8 cellular contexts compared by ENCODE assay signal in genomic region chr20:17281478-17281877, GRCh38. TPM values are rescaled to one million over a fixed set of nuclear protein-coding genes. Genes with fewer than 3 reads are reported as not detected.
A peak's percentile ranks its signal among the peaks of the same experiment; 100 is the strongest.
DNase-seq lines count a peak whose midpoint lies in the region; ATAC-seq and TF ChIP-seq lines count a peak whose summit lies in the region.
"Had no signal": no experiment of that assay in that cellular context is flagged by ENCODE, and none has a peak within 500 bp of the region (broad histone marks: within the 10 kb centered on the region; RNA-seq: fewer than 3 reads in every experiment).

No MANE protein-coding gene starts in this region.

- H3K9me3 ChIP-seq in DOHH2 (ENCODE audit: control insufficient read depth, insufficient read depth, low read length) (no peaks in the 10 kb centered on the region), HCT116 (ENCODE audit: control insufficient read depth in 1 of 2, insufficient read depth in 1 of 2, low read depth in 1 of 2, low read length in 2 of 2) (no peaks in the 10 kb centered on the region), SU-DHL-6 (ENCODE audit: insufficient read depth, low read length) (no peaks in the 10 kb centered on the region), left lung (peaks cover 0 to 5% of the 10 kb centered on the region in 2 donors), ascending aorta (no peaks in the 10 kb centered on the region)

- RAD21 ChIA-PET in HCT116 (lab: Charles Lee; ENCODE audit: low non-redundant PET in 1 of 2, low total read pairs in 2 of 2, uncharacterized antibody in 2 of 2, unreplicated experiment in 2 of 2) = no interaction called here

- H3K4me1 ChIP-seq in DOHH2 (ENCODE audit: control insufficient read depth, low read length) (no peaks in the 10 kb centered on the region), HCT116 (ENCODE audit: control insufficient read depth in 1 of 2, insufficient read depth in 2 of 2, low read length in 2 of 2) (no peaks in the 10 kb centered on the region), left lung (no peaks in the 10 kb centered on the region), ascending aorta (no peaks in the 10 kb centered on the region)

- ATAC-seq in HCT116 (0 out of 2 replicates have a peak, but pooled peaks have one; percentile 57), left lung (peak; percentile 63), GM21529 (IDR thresholded peaks at IDR 0.05; ENCODE audit: unreplicated experiment) (no peak)

- H3K4me2 ChIP-seq in DOHH2 (ENCODE audit: low read length) (no peak overlapping the region), HCT116 (ENCODE audit: low read length) (no peak overlapping the region), SU-DHL-6 (ENCODE audit: low read depth, low read length, poor library complexity, severe bottlenecking) (no peak overlapping the region)

- no peaks in the 10 kb centered on the region for H3K27me3 ChIP-seq in DOHH2 (ENCODE audit: control insufficient read depth, low read length)
- H3K27me3 ChIP-seq in HCT116 (ENCODE audit: insufficient read depth, low read length) = peaks cover 22% of the 10 kb centered on the region
- H3K27me3 ChIP-seq in SU-DHL-6 (ENCODE audit: low read length) = no peaks in the 10 kb centered on the region
- no peaks in the 10 kb centered on the region for H3K27me3 ChIP-seq in left lung
- H3K27me3 ChIP-seq in ascending aorta = no peaks in the 10 kb centered on the region

- peak; percentile 3 for DNase-seq in HCT116 (ENCODE audit: low read depth, low spot score)
- no peak for DNase-seq in left lung
- no peak for DNase-seq in ascending aorta (ENCODE audit: low spot score in 2 of 2)
- no peak for DNase-seq in NK-92 (lab: John Stamatoyannopoulos, UW; ENCODE audit: unreplicated experiment)
- DNase-seq: activated gamma-delta T cell treated with Interleukin-2 at 50 U/mL for 16 hours had no signal

- intact Hi-C loops in HCT116 (cut with micrococcal nuclease) = loop anchor here (2.0 kb wide), 1 partner anchor 477 kb away; no protein-coding TSS in a partner anchor
- intact Hi-C loops in left lung (cut with DNase I) = no loop called here
- intact Hi-C loops in ascending aorta (cut with DNase I) = no loop called here

- 0 out of 2 replicates have a peak, but pooled peaks have one; percentile 16 for TF ChIP-seq RAD21 in HCT116 (IDR thresholded peaks at IDR 0.05; ENCODE audit: low read depth)

- H2AFZ ChIP-seq in HCT116 (ENCODE audit: low read depth, low read length, poor library complexity, severe bottlenecking) (no peak overlapping the region), SU-DHL-6 (ENCODE audit: low read depth, low read length, severe bottlenecking) (no peak overlapping the region)

- BruUV-seq in HCT116 (replicated peaks; lab: Mats Ljungman, UMichigan) = no TSS peak

- CTCF ChIA-PET in HCT116 (lab: Charles Lee) = no interaction called here

- H3K9me2 ChIP-seq in DOHH2 (replicated peaks; ENCODE audit: control insufficient read depth, low read length) (no peaks in the 10 kb centered on the region), HCT116 (ENCODE audit: insufficient read depth) (no peaks in the 10 kb centered on the region), SU-DHL-6 (replicated peaks; ENCODE audit: insufficient read depth, low read length) (no peaks in the 10 kb centered on the region)

- H4K20me1 ChIP-seq in DOHH2 (ENCODE audit: control insufficient read depth, insufficient read depth, low read depth, low read length) (no peaks in the 10 kb centered on the region), HCT116 (ENCODE audit: insufficient read depth) (no peaks in the 10 kb centered on the region), SU-DHL-6 (ENCODE audit: low read depth, low read length) (no peaks in the 10 kb centered on the region)

- H3F3A ChIP-seq in DOHH2 (ENCODE audit: control insufficient read depth, insufficient read depth) (no peaks in the 10 kb centered on the region), SU-DHL-6 (ENCODE audit: insufficient read depth) (no peaks in the 10 kb centered on the region)

- H3K9ac ChIP-seq in HCT116 (ENCODE audit: low read length) = no peak overlapping the region
- H3K9ac ChIP-seq in SU-DHL-6 (ENCODE audit: low read length) = no peak overlapping the region

- POLR2A ChIA-PET in HCT116 (lab: Charles Lee) = no interaction called here

- no peaks in the 10 kb centered on the region for H3K79me2 ChIP-seq in DOHH2 (ENCODE audit: control insufficient read depth, low read length)
- no peaks in the 10 kb centered on the region for H3K79me2 ChIP-seq in HCT116 (ENCODE audit: insufficient read depth, low read length)
- H3K79me2 ChIP-seq in SU-DHL-6 (ENCODE audit: insufficient read depth, low read length) = no peaks in the 10 kb centered on the region

- H3K27ac ChIP-seq in DOHH2 (ENCODE audit: low read depth, low read length) (no peak overlapping the region), HCT116 (ENCODE audit: low read depth, low read length) (no peak overlapping the region), SU-DHL-6 (ENCODE audit: low read depth, low read length) (no peak overlapping the region), left lung (no peak overlapping the region), ascending aorta (no peak overlapping the region)

- no peak overlapping the region for H3K4me3 ChIP-seq in DOHH2 (ENCODE audit: low read length)
- H3K4me3 ChIP-seq in HCT116 (replicated peaks in 1 of 2; ENCODE audit: low read depth in 1 of 2, low read length in 2 of 2) = no peak overlapping the region
- H3K4me3 ChIP-seq in SU-DHL-6 (ENCODE audit: insufficient read depth, low read length, poor library complexity, severe bottlenecking) = no peak overlapping the region
- H3K4me3 ChIP-seq in left lung = no peak overlapping the region
- H3K4me3 ChIP-seq in ascending aorta = no peak overlapping the region

- TF ChIP-seq CTCF in DOHH2 (IDR thresholded peaks at IDR 0.05; ENCODE audit: low read depth, low read length, poor library complexity, severe bottlenecking) (peak; percentile 74), HCT116 (IDR thresholded peaks at IDR 0.05 in 2 of 3, conservative IDR thresholded peaks at IDR 0.05 in 1 of 3; ENCODE audit: borderline replicate concordance in 1 of 3, insufficient read depth in 1 of 3, low read depth in 2 of 3, low read length in 2 of 3) (peak in 2 of 3 experiments; percentile 33 to 47; a peak in 3 of 6 replicates), SU-DHL-6 (IDR thresholded peaks at IDR 0.05; ENCODE audit: insufficient read depth, low read length, poor library complexity, severe bottlenecking) (peak; percentile 23), left lung (IDR thresholded peaks at IDR 0.05) (peak; percentile 9 to 38), ascending aorta (IDR thresholded peaks at IDR 0.05) (peak in 1 of 3 experiments; percentile 6)

- H3K36me3 ChIP-seq in DOHH2 (ENCODE audit: control insufficient read depth, low read length) (no peaks in the 10 kb centered on the region), HCT116 (ENCODE audit: control insufficient read depth in 1 of 2, insufficient read depth in 2 of 2, low read length in 2 of 2) (no peaks in the 10 kb centered on the region), SU-DHL-6 (ENCODE audit: low read length) (no peaks in the 10 kb centered on the region), left lung (no peaks in the 10 kb centered on the region), ascending aorta (no peaks in the 10 kb centered on the region)

- no peak for TF ChIP-seq POLR2A in HCT116 (IDR thresholded peaks at IDR 0.05; ENCODE audit: borderline replicate concordance, extremely low read depth, insufficient read depth, insufficient read length)

TF ChIP-seq in HCT116, 20 proteins besides CTCF, POLR2A, EP300 and RAD21:
- TF ChIP-seq TCF7L2 (IDR thresholded peaks at IDR 0.05; ENCODE audit: borderline replicate concordance, extremely low read depth, insufficient read depth, insufficient read length) = no peak
- TF ChIP-seq, protein P1, sequence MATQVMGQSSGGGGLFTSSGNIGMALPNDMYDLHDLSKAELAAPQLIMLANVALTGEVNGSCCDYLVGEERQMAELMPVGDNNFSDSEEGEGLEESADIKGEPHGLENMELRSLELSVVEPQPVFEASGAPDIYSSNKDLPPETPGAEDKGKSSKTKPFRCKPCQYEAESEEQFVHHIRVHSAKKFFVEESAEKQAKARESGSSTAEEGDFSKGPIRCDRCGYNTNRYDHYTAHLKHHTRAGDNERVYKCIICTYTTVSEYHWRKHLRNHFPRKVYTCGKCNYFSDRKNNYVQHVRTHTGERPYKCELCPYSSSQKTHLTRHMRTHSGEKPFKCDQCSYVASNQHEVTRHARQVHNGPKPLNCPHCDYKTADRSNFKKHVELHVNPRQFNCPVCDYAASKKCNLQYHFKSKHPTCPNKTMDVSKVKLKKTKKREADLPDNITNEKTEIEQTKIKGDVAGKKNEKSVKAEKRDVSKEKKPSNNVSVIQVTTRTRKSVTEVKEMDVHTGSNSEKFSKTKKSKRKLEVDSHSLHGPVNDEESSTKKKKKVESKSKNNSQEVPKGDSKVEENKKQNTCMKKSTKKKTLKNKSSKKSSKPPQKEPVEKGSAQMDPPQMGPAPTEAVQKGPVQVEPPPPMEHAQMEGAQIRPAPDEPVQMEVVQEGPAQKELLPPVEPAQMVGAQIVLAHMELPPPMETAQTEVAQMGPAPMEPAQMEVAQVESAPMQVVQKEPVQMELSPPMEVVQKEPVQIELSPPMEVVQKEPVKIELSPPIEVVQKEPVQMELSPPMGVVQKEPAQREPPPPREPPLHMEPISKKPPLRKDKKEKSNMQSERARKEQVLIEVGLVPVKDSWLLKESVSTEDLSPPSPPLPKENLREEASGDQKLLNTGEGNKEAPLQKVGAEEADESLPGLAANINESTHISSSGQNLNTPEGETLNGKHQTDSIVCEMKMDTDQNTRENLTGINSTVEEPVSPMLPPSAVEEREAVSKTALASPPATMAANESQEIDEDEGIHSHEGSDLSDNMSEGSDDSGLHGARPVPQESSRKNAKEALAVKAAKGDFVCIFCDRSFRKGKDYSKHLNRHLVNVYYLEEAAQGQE (IDR thresholded peaks at IDR 0.05; ENCODE audit: low read depth) = no peak
- no peak for TF ChIP-seq ELF1 (IDR thresholded peaks at IDR 0.05; ENCODE audit: borderline replicate concordance, low read depth)
- TF ChIP-seq ZFX (IDR thresholded peaks at IDR 0.05) = no peak
- TF ChIP-seq SP1 (IDR thresholded peaks at IDR 0.05; ENCODE audit: low read depth) = no peak
- TF ChIP-seq EZH2phosphoT487 (IDR thresholded peaks at IDR 0.05; ENCODE audit: borderline replicate concordance) = no peak
- TF ChIP-seq JUND (IDR thresholded peaks at IDR 0.05) = no peak
- TF ChIP-seq POLR2AphosphoS5 (IDR thresholded peaks at IDR 0.05; ENCODE audit: low read depth, low read length) = no peak
- no peak for TF ChIP-seq SRF (IDR thresholded peaks at IDR 0.05; ENCODE audit: low read depth)
TF ChIP-seq in HCT116: peak in this region for 0.

RNA-seq across cellular contexts. Expression of gene PCSK2, which starts 54.6 kb away (rescaled TPM):
- not detected for total RNA-seq in HCT116 (2021; ENCODE audit: unreplicated experiment)
- polyA plus RNA-seq in HCT116 (2012) = not detected in 2 replicates
- total RNA-seq in left lung = 10 to 100 TPM in 1 of 2 donors, 1 to 10 TPM in 1; 4.9 to 33.4 TPM
- total RNA-seq in ascending aorta = not detected
